In the genomic region with DNA sequence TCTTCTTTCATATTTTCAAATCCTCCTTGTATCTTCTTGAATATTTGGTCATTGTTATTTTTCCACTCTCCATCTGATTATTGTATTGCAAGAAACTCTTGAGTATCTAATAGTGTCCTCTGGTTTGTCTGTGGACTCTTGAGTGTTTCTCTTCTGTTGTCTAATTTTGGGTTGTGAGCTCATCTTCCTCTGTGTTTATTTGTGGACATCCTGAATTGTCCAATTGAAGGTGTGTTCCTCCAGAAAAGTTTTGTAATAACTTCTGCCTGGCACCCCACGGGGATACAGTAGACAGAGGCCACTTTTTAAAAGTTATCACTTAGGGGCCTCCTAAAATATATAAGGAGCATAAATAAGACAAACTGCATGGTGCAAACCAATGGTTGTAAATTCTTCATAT, we compare ENCODE assay signal across 34 cellular contexts. TPM values are rescaled to one million over a fixed set of nuclear protein-coding genes. Genes with fewer than 3 reads are reported as not detected.
"Had no signal": no experiment of that assay in that cellular context is flagged by ENCODE, and none has a peak within 500 bp of the region (broad histone marks: within the 10 kb centered on the region; RNA-seq: fewer than 3 reads in every experiment).

No MANE protein-coding gene starts in this region.

- H3K4me3 Mint-ChIP-seq: activated B cell treated with CpG ODN at 0.5 μM for 24 hours; activated CD8-positive, alpha-beta T cell treated with anti-CD3 and anti-CD28 coated beads for 36 hours; activated naive CD4-positive, alpha-beta T cell treated with anti-CD3 and anti-CD28 coated beads for 36 hours; activated naive CD4-positive, alpha-beta T cell treated with anti-CD3 and anti-CD28 coated beads, Interleukin-2, amount 50 U/mL, for 24 hours; activated naive CD8-positive, alpha-beta T cell treated with anti-CD3 and anti-CD28 coated beads for 36 hours; activated naive CD8-positive, alpha-beta T cell treated with anti-CD3 and anti-CD28 coated beads, Interleukin-2, amount 50 U/mL, for 24 hours; activated T-helper 1 cell treated with anti-CD3 and anti-CD28 coated beads, Interleukin-12 subunit alpha, Interleukin-12 subunit beta, Interleukin-2, Interleukin-4 antibody, amounts not matched to agents 30 ng/mL and 10 ng/mL and 1 ng/mL, durations not matched to agents 14 hours and 24 hours and 36 hours; T-helper 17 cell; T-helper 2 cell treated with Interferon-gamma antibody and Interleukin-4, amounts not matched to agents 5 μg/mL and 100 μg/mL, for 36 hours had no signal

- H3K9me3 ChIP-seq: adrenal gland, body of pancreas, colonic mucosa, esophagus squamous epithelium had no signal

- DNase-seq: activated B cell treated with CpG ODN at 0.5 μM for 24 hours; activated CD4-positive, alpha-beta T cell treated with anti-CD3 and anti-CD28 coated beads for 48 hours; activated CD4-positive, alpha-beta T cell treated with anti-CD3 and anti-CD28 coated beads, Interleukin-2, amount 50 U/mL, for 1 hour; activated CD4-positive, alpha-beta T cell treated with anti-CD3 and anti-CD28 coated beads, Interleukin-2, amount 50 U/mL, for 48 hours; activated CD8-positive, alpha-beta memory T cell treated with anti-CD3 and anti-CD28 coated beads for 24 hours; activated CD8-positive, alpha-beta T cell treated with anti-CD3 and anti-CD28 coated beads for 36 hours; activated effector memory CD4-positive, alpha-beta T cell treated with anti-CD3 and anti-CD28 coated beads, Interleukin-2, amount 50 U/mL, for 16 hours; activated naive CD4-positive, alpha-beta T cell treated with anti-CD3 and anti-CD28 coated beads for 36 hours; activated naive CD8-positive, alpha-beta T cell treated with anti-CD3 and anti-CD28 coated beads for 36 hours; activated naive CD8-positive, alpha-beta T cell treated with anti-CD3 and anti-CD28 coated beads, Interleukin-2, amount 50 U/mL, for 24 hours; activated T-cell treated with anti-CD3 and anti-CD28 coated beads, Interleukin-2, amount 50 U/mL, for 48 hours; adrenal gland; amygdala; aorta; body of pancreas; central memory CD4-positive, alpha-beta T cell; cerebellar nuclear complex; colonic mucosa; effector CD8-positive, alpha-beta T cell; esophagus squamous epithelium; foreskin melanocyte; T-helper 1 cell; T-helper 17 cell; T1000 had no signal

- H3K27ac Mint-ChIP-seq: activated B cell treated with CpG ODN at 0.5 μM for 24 hours; activated CD8-positive, alpha-beta T cell treated with anti-CD3 and anti-CD28 coated beads for 36 hours; activated naive CD4-positive, alpha-beta T cell treated with anti-CD3 and anti-CD28 coated beads for 36 hours; activated naive CD4-positive, alpha-beta T cell treated with anti-CD3 and anti-CD28 coated beads, Interleukin-2, amount 50 U/mL, for 24 hours; activated naive CD8-positive, alpha-beta T cell treated with anti-CD3 and anti-CD28 coated beads for 36 hours; activated naive CD8-positive, alpha-beta T cell treated with anti-CD3 and anti-CD28 coated beads, Interleukin-2, amount 50 U/mL, for 24 hours; activated T-helper 1 cell treated with anti-CD3 and anti-CD28 coated beads, Interleukin-12 subunit alpha, Interleukin-12 subunit beta, Interleukin-2, Interleukin-4 antibody, amounts not matched to agents 30 ng/mL and 10 ng/mL and 1 ng/mL, durations not matched to agents 14 hours and 24 hours and 36 hours; activated T-helper 2 cell treated with anti-CD3 and anti-CD28 coated beads, Interferon-gamma antibody, Interleukin-2, Interleukin-4, amounts not matched to agents 10 μg/mL and 5 μg/mL and 100 μg/mL, durations not matched to agents 14 hours and 24 hours and 36 hours; T-helper 17 cell; T-helper 2 cell treated with Interferon-gamma antibody and Interleukin-4, amounts not matched to agents 5 μg/mL and 100 μg/mL, for 36 hours had no signal

- H3K4me3 ChIP-seq: adrenal gland, body of pancreas, colonic mucosa had no signal

- ATAC-seq: activated CD4-positive, CD25-positive, alpha-beta regulatory T cell treated with anti-CD3 and anti-CD28 coated beads, Interleukin-2, amount 50 U/mL, for 24 hours; activated CD8-positive, alpha-beta T cell treated with anti-CD3 and anti-CD28 coated beads for 36 hours; activated naive CD8-positive, alpha-beta T cell treated with anti-CD3 and anti-CD28 coated beads, Interleukin-2, amount 50 U/mL, for 24 hours; body of pancreas; SK-N-SH treated with all-trans-retinoic acid at 6 μM for 48 hours; T-helper 17 cell had no signal

- H3K4me1 ChIP-seq: body of pancreas, colonic mucosa had no signal

- H3K27ac ChIP-seq: adrenal gland, body of pancreas, colonic mucosa, epithelial cell of prostate, VCaP had no signal

- H3K9me3 Mint-ChIP-seq: activated B cell treated with CpG ODN at 0.5 μM for 24 hours; activated CD8-positive, alpha-beta T cell treated with anti-CD3 and anti-CD28 coated beads for 36 hours; activated naive CD4-positive, alpha-beta T cell treated with anti-CD3 and anti-CD28 coated beads for 36 hours; activated naive CD4-positive, alpha-beta T cell treated with anti-CD3 and anti-CD28 coated beads, Interleukin-2, amount 50 U/mL, for 24 hours; activated naive CD8-positive, alpha-beta T cell treated with anti-CD3 and anti-CD28 coated beads for 36 hours; activated naive CD8-positive, alpha-beta T cell treated with anti-CD3 and anti-CD28 coated beads, Interleukin-2, amount 50 U/mL, for 24 hours; activated T-helper 1 cell treated with anti-CD3 and anti-CD28 coated beads, Interleukin-12 subunit alpha, Interleukin-12 subunit beta, Interleukin-2, Interleukin-4 antibody, amounts not matched to agents 30 ng/mL and 10 ng/mL and 1 ng/mL, durations not matched to agents 14 hours and 24 hours and 36 hours; activated T-helper 2 cell treated with anti-CD3 and anti-CD28 coated beads, Interferon-gamma antibody, Interleukin-2, Interleukin-4, amounts not matched to agents 10 μg/mL and 5 μg/mL and 100 μg/mL, durations not matched to agents 14 hours and 24 hours and 36 hours; T-helper 2 cell treated with Interferon-gamma antibody and Interleukin-4, amounts not matched to agents 5 μg/mL and 100 μg/mL, for 36 hours had no signal

- H3K27me3 Mint-ChIP-seq: activated CD8-positive, alpha-beta T cell treated with anti-CD3 and anti-CD28 coated beads for 36 hours; activated naive CD4-positive, alpha-beta T cell treated with anti-CD3 and anti-CD28 coated beads, Interleukin-2, amount 50 U/mL, for 24 hours; activated naive CD8-positive, alpha-beta T cell treated with anti-CD3 and anti-CD28 coated beads, Interleukin-2, amount 50 U/mL, for 24 hours had no signal

- H3K36me3 Mint-ChIP-seq: activated naive CD4-positive, alpha-beta T cell treated with anti-CD3 and anti-CD28 coated beads, Interleukin-2, amount 50 U/mL, for 24 hours; activated naive CD8-positive, alpha-beta T cell treated with anti-CD3 and anti-CD28 coated beads for 36 hours had no signal

- H3K36me3 ChIP-seq: adrenal gland, colonic mucosa, esophagus squamous epithelium had no signal

- H3K27me3 ChIP-seq: adrenal gland, body of pancreas, colonic mucosa, esophagus squamous epithelium had no signal

RNA-seq across cellular contexts. Expression of a gene that starts 3.1 kb away (rescaled TPM):
- total RNA-seq: activated B cell treated with CpG ODN at 0.5 μM for 24 hours; activated CD8-positive, alpha-beta T cell treated with anti-CD3 and anti-CD28 coated beads for 36 hours; activated naive CD4-positive, alpha-beta T cell treated with anti-CD3 and anti-CD28 coated beads for 36 hours; activated naive CD8-positive, alpha-beta T cell treated with anti-CD3 and anti-CD28 coated beads for 36 hours; activated T-helper 1 cell treated with anti-CD3 and anti-CD28 coated beads, Interleukin-12 subunit alpha, Interleukin-12 subunit beta, Interleukin-2, Interleukin-4 antibody, amounts not matched to agents 30 ng/mL and 10 ng/mL and 1 ng/mL, durations not matched to agents 14 hours and 24 hours and 36 hours; activated T-helper 2 cell treated with anti-CD3 and anti-CD28 coated beads, Interferon-gamma antibody, Interleukin-2, Interleukin-4, amounts not matched to agents 10 μg/mL and 5 μg/mL and 100 μg/mL, durations not matched to agents 14 hours and 24 hours and 36 hours had no signal

RNA-seq across cellular contexts. Expression of a gene that starts 38.8 kb away (rescaled TPM):
- total RNA-seq: activated B cell treated with CpG ODN at 0.5 μM for 24 hours; activated CD8-positive, alpha-beta T cell treated with anti-CD3 and anti-CD28 coated beads for 36 hours; activated naive CD4-positive, alpha-beta T cell treated with anti-CD3 and anti-CD28 coated beads for 36 hours; activated naive CD8-positive, alpha-beta T cell treated with anti-CD3 and anti-CD28 coated beads for 36 hours; activated T-helper 1 cell treated with anti-CD3 and anti-CD28 coated beads, Interleukin-12 subunit alpha, Interleukin-12 subunit beta, Interleukin-2, Interleukin-4 antibody, amounts not matched to agents 30 ng/mL and 10 ng/mL and 1 ng/mL, durations not matched to agents 14 hours and 24 hours and 36 hours; activated T-helper 2 cell treated with anti-CD3 and anti-CD28 coated beads, Interferon-gamma antibody, Interleukin-2, Interleukin-4, amounts not matched to agents 10 μg/mL and 5 μg/mL and 100 μg/mL, durations not matched to agents 14 hours and 24 hours and 36 hours; dermis microvascular lymphatic vessel endothelial cell; endothelial cell of umbilical vein; T-helper 17 cell had no signal
- polyA plus RNA-seq: endothelial cell of umbilical vein had no signal
